8 cellular contexts compared by ENCODE assay signal in the genomic region with DNA sequence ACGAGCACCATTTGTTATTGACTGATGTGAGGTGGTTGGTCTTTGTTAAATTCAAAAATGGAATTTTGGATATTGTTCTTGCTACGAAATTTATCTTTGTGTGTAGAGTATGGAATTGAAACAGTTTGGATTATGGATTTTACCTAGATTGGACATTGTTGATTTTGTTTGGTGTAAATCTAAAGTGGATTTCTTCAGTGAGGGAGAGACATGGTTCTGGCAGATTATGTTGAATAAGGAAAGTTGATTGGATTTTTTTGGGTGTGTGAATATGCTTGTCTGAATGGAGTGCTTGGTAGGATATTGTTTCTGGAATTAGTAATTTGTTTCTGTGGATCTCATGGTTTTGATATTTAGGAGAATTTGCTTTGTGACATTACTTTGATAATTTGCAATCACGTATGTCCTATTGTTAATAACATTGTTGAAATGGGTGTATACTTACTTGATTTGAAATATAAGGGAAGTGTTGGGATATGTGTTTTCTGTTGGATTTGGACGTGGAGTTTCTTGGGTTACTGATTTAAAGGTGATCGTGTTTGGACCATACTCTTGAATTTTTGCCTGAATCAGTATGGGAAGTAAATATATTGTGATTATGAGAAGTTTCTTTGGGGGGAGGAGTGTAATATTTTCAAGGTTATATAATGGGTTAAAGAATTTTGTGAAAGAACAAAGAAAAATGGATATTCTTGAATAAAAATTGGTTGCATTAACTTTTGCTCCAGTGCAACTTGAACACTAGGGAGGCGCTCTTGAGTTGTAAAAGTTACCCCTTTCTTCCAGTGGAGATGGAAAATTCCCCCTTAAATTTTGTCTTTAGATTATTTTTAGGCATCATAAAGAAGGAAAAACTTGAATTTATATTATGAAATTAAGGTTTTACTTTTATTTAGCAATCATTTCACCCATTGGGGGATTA. TPM values are rescaled to one million over a fixed set of nuclear protein-coding genes. Genes with fewer than 3 reads are reported as not detected.
DNase-seq lines count a peak whose midpoint lies in the region; ATAC-seq, FAIRE-seq and TF ChIP-seq lines count a peak whose summit lies in the region.

No MANE protein-coding gene starts in this region.

- H3K27ac ChIP-seq in OCI-LY1 (ENCODE audit: low read depth, low read length, poor library complexity, severe bottlenecking) (peak overlapping the region; percentile 97), cingulate gyrus (ENCODE audit: low read depth, low read length) (peak overlapping the region; percentile 97), pancreas (peak overlapping the region; percentile 94 to 99 (median 98))

- intact Hi-C loops in pancreas (cut with DNase I) = no loop called here

- H3K36me3 ChIP-seq in OCI-LY1 (ENCODE audit: insufficient read depth, low read length) (peaks cover 85% of the 10 kb centered on the region), pancreas (peaks cover 0 to 3% (median under 1%) of the 10 kb centered on the region in 3 donors)

- H3F3A ChIP-seq in OCI-LY1 (ENCODE audit: insufficient read depth, low read length) = peaks cover 44% of the 10 kb centered on the region

- H4K20me1 ChIP-seq in OCI-LY1 (ENCODE audit: insufficient read depth, low read length) = 0 out of 2 replicates have a peak, but pooled peaks cover 2% of the 10 kb centered on the region

- H3K79me2 ChIP-seq in OCI-LY1 (ENCODE audit: insufficient read depth, low read length) = peaks cover 94% of the 10 kb centered on the region

- H3K4me1 ChIP-seq in OCI-LY1 (ENCODE audit: insufficient read depth, low read length, severe bottlenecking) = peaks cover 30% of the 10 kb centered on the region
- H3K4me1 ChIP-seq in pancreas = peaks cover 0 to 37% (median 27%) of the 10 kb centered on the region in 3 donors

- no peak overlapping the region for H2AFZ ChIP-seq in OCI-LY1 (ENCODE audit: low read length)

- H3K9ac ChIP-seq in OCI-LY1 (ENCODE audit: low read length) = peak overlapping the region; percentile 94

- 86 to 92% methylated on average over 6 of the region's 6 CpGs for WGBS in pancreas, 2 donors

- DNase-seq in NCI-H1436 (lab: John Stamatoyannopoulos, UW) (peak; percentile 40), NCI-H1436 treated with DMSO at 0.1 percent for 48 hours (lab: John Stamatoyannopoulos, UW) (no peak), pancreas (no peak), GM12891 (ENCODE audit: insufficient read length, low spot score) (no peak), occipital lobe (lab: John Stamatoyannopoulos, UW) (no peak), inferior parietal cortex (ENCODE audit: extremely low spot score) (no peak)

- H3K9me2 ChIP-seq in OCI-LY1 (ENCODE audit: low read depth, low read length) = no peaks in the 10 kb centered on the region

- H3K4me2 ChIP-seq in OCI-LY1 (ENCODE audit: low read length) = peak overlapping the region; percentile 77

- H3K9me3 ChIP-seq in OCI-LY1 (ENCODE audit: low read length) (no peaks in the 10 kb centered on the region), pancreas (no peaks in the 10 kb centered on the region)

- no peak for ATAC-seq in pancreas

- FAIRE-seq in pancreas (lab: Jason Lieb, UNC) = no peak
- no peak for FAIRE-seq in GM12891 (lab: Jason Lieb, UNC)

- H3K4me3 ChIP-seq in OCI-LY1 (ENCODE audit: low read depth, low read length, poor library complexity, severe bottlenecking) (peak overlapping the region; percentile 74), pancreas (peak overlapping the region in 1 of 4 donors; percentile 56)

- no peak for TF ChIP-seq POLR2A in GM12891 (IDR thresholded peaks at IDR 0.05; ENCODE audit: low read depth, low read length)

- H3K27me3 ChIP-seq in OCI-LY1 (ENCODE audit: insufficient read depth, low read length) (no peaks in the 10 kb centered on the region), pancreas (no peaks in the 10 kb centered on the region)

- peak; percentile 64 for TF ChIP-seq CTCF in OCI-LY1 (IDR thresholded peaks at IDR 0.05; ENCODE audit: low read length)
- no peak for TF ChIP-seq CTCF in pancreas (IDR thresholded peaks at IDR 0.05)

TF ChIP-seq in GM12891, 5 proteins besides CTCF, POLR2A, EP300 and RAD21:
- TF ChIP-seq POU2F2 (IDR thresholded peaks at IDR 0.05; ENCODE audit: low read depth, low read length) (no peak), POLR2AphosphoS5 (IDR thresholded peaks at IDR 0.05; ENCODE audit: low read depth, low read length) (no peak), TAF1 (IDR thresholded peaks at IDR 0.05; ENCODE audit: low read depth, low read length) (no peak), SPI1 (IDR thresholded peaks at IDR 0.05; ENCODE audit: low read depth, low read length) (no peak), PAX5 (IDR thresholded peaks at IDR 0.05; ENCODE audit: insufficient read depth, low read length, severe bottlenecking) (no peak)
TF ChIP-seq in GM12891: peak in this region for 0.

RNA-seq across cellular contexts. Expression of gene CHD2, which starts 0.9 kb away (rescaled TPM):
- total RNA-seq in pancreas (10 to 100 TPM; 37.0 to 86.3 (median 50.1) TPM), occipital lobe (165 TPM)
- polyA plus RNA-seq in pancreas = 10 to 100 TPM; 27.7 to 31.1 TPM
- 45.4 TPM for polyA plus RNA-seq in GM12891 (2012; ENCODE audit: low read depth, missing spikeins)
